ENCODE assay signal across 14 cellular contexts in the genomic region with DNA sequence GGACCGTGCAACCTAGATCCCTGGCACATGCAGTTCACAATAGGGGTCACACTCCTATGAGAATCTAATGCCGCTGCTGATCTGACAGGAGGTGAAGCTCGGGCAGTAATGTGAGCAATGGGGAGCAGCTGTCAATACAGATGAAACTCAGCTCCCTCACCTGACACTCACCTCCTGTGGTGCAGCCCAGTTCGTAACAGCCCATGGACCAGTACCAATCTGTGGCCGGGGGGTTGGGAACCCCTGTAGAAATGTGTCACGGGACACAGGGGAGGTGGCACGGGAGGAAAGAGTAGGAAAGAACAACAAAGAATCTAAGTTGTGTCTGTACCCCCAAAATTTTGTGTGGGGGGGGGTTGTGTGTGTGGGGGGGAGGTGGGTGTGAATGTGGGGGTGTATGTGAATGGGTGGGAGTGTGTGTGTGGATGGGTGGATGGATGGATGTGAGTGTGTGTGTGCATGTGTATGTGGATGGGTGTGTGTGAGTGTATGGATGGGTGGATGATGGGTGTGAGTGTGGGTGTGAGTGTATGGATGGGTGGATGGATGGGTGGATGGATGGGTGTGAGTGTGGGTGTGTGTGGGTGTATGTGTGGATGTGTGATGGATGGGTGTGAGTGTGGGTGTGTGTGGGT.
"Had no signal": no experiment of that assay in that cellular context is flagged by ENCODE, and none has a peak within 500 bp of the region (broad histone marks: within the 10 kb centered on the region; RNA-seq: fewer than 3 reads in every experiment).

No MANE protein-coding gene starts in this region.

- H3K27ac Mint-ChIP-seq: activated naive CD8-positive, alpha-beta T cell; endodermal cell; nephron had no signal

- DNase-seq: activated CD4-positive, alpha-beta T cell treated with anti-CD3 and anti-CD28 coated beads for 1 hour; activated CD4-positive, alpha-beta T cell treated with anti-CD3 and anti-CD28 coated beads, Interleukin-2, amount 50 U/mL, for 48 hours; activated CD8-positive, alpha-beta memory T cell treated with anti-CD3 and anti-CD28 coated beads, Interleukin-2, amount 50 U/mL, for 48 hours; body of pancreas; endodermal cell; foreskin keratinocyte; left colon; stimulated activated CD4-positive, alpha-beta T cell treated with anti-CD3 and anti-CD28 coated beads, Interleukin-4, amount 100 ng/mL, for 24 hours; stimulated activated naive CD4-positive, alpha-beta T cell; T-helper 2 cell; WERI-Rb-1 had no signal

- H3K4me1 Mint-ChIP-seq: endodermal cell had no signal

- H3K4me3 Mint-ChIP-seq: activated naive CD8-positive, alpha-beta T cell; activated T-helper 17 cell treated with anti-CD3 and anti-CD28 coated beads, Interleukin-2, amount 50 U/mL, for 72 hours; endodermal cell; nephron had no signal

- H3K9me3 Mint-ChIP-seq: activated T-helper 17 cell treated with anti-CD3 and anti-CD28 coated beads, Interleukin-2, amount 50 U/mL, for 72 hours had no signal

- H3K27me3 Mint-ChIP-seq: activated naive CD8-positive, alpha-beta T cell; activated T-helper 17 cell treated with anti-CD3 and anti-CD28 coated beads, Interleukin-2, amount 50 U/mL, for 72 hours had no signal
